Comparison of ENCODE assay signal across 1 cellular context in the genomic region with DNA sequence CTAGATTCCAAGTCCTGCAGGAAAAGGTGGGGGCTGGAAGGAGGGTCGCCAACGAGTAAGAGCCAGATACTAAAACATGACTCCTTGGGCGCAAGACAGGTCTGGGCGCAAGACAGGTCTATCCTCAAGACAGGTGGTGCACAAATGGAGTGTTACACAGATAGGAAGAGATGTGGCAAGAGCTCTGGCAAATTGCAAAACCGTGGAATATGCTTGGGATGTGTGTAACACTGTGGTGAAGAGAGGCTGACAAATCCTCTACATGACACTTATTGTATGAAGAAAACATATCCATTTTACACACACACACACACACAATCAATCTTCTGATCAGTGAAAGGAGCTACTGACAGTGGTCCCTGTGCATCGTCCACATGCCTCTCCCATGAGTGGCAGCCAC.
A peak's percentile ranks its signal among the peaks of the same experiment; 100 is the strongest.
TF ChIP-seq lines count a peak whose summit lies in the region.

No MANE protein-coding gene starts in this region.

TF ChIP-seq in HepG2, 621 proteins besides CTCF, POLR2A, EP300 and RAD21:
- TF ChIP-seq YY1 (IDR thresholded peaks at IDR 0.05; ENCODE audit: insufficient read depth, insufficient replicate concordance, low read depth, low read length) (no peak), SMAD3 (CRISPR knock-in tag; IDR thresholded peaks at IDR 0.05) (no peak), CEBPB (IDR thresholded peaks at IDR 0.05; ENCODE audit: borderline replicate concordance, low read depth, low read length) (peak; percentile 96), BORCS8-MEF2B (CRISPR knock-in tag; IDR thresholded peaks at IDR 0.05) (no peak), KDM6A (CRISPR knock-in tag; IDR thresholded peaks at IDR 0.05; ENCODE audit: low read depth) (no peak), MTF2 (CRISPR knock-in tag; IDR thresholded peaks at IDR 0.05; ENCODE audit: borderline replicate concordance) (no peak), ZNF678 (CRISPR knock-in tag; IDR thresholded peaks at IDR 0.05) (no peak), EED (CRISPR knock-in tag; IDR thresholded peaks at IDR 0.05) (no peak), CEBPG (CRISPR knock-in tag; IDR thresholded peaks at IDR 0.05) (peak; percentile 78), POLR2AphosphoS5 (IDR thresholded peaks at IDR 0.05; ENCODE audit: low read depth, low read length) (no peak), HIVEP1 (CRISPR knock-in tag; IDR thresholded peaks at IDR 0.05) (no peak), AFF4 (CRISPR knock-in tag; IDR thresholded peaks at IDR 0.05) (no peak), MTA1 (CRISPR knock-in tag; IDR thresholded peaks at IDR 0.05; ENCODE audit: borderline replicate concordance) (no peak), ZNF33A (CRISPR knock-in tag; IDR thresholded peaks at IDR 0.05; ENCODE audit: borderline replicate concordance) (no peak), ZNF775 (CRISPR knock-in tag; IDR thresholded peaks at IDR 0.05; ENCODE audit: borderline replicate concordance) (no peak), EEA1 (CRISPR knock-in tag; IDR thresholded peaks at IDR 0.05; ENCODE audit: borderline replicate concordance) (no peak), HIC2 (CRISPR knock-in tag; IDR thresholded peaks at IDR 0.05; ENCODE audit: low read depth) (no peak), TBX2 (CRISPR knock-in tag; IDR thresholded peaks at IDR 0.05; ENCODE audit: borderline replicate concordance) (0 out of 2 replicates have a peak, but pooled peaks have one; percentile 5), ZNF430 (CRISPR knock-in tag; IDR thresholded peaks at IDR 0.05) (no peak), TIGD3 (CRISPR knock-in tag; IDR thresholded peaks at IDR 0.05; ENCODE audit: borderline replicate concordance) (no peak), ZSCAN25 (CRISPR knock-in tag; IDR thresholded peaks at IDR 0.05) (no peak), HNRNPLL (IDR thresholded peaks at IDR 0.05; ENCODE audit: low read depth, low read length, poor library complexity, severe bottlenecking) (no peak), ZNF329 (CRISPR knock-in tag; IDR thresholded peaks at IDR 0.05; ENCODE audit: low read depth) (no peak), PLRG1 (conservative IDR thresholded peaks at IDR 0.05) (no peak), ZNF670 (CRISPR knock-in tag; IDR thresholded peaks at IDR 0.05; ENCODE audit: borderline replicate concordance) (no peak), TCF7L2 (IDR thresholded peaks at IDR 0.05; ENCODE audit: low read depth, low read length) (no peak)
- TF ChIP-seq, protein P1, sequence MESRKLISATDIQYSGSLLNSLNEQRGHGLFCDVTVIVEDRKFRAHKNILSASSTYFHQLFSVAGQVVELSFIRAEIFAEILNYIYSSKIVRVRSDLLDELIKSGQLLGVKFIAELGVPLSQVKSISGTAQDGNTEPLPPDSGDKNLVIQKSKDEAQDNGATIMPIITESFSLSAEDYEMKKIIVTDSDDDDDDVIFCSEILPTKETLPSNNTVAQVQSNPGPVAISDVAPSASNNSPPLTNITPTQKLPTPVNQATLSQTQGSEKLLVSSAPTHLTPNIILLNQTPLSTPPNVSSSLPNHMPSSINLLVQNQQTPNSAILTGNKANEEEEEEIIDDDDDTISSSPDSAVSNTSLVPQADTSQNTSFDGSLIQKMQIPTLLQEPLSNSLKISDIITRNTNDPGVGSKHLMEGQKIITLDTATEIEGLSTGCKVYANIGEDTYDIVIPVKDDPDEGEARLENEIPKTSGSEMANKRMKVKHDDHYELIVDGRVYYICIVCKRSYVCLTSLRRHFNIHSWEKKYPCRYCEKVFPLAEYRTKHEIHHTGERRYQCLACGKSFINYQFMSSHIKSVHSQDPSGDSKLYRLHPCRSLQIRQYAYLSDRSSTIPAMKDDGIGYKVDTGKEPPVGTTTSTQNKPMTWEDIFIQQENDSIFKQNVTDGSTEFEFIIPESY (CRISPR knock-in tag; IDR thresholded peaks at IDR 0.05) = peak; percentile 20; the same call in 1 of the 2 replicates
- TF ChIP-seq, protein P2, sequence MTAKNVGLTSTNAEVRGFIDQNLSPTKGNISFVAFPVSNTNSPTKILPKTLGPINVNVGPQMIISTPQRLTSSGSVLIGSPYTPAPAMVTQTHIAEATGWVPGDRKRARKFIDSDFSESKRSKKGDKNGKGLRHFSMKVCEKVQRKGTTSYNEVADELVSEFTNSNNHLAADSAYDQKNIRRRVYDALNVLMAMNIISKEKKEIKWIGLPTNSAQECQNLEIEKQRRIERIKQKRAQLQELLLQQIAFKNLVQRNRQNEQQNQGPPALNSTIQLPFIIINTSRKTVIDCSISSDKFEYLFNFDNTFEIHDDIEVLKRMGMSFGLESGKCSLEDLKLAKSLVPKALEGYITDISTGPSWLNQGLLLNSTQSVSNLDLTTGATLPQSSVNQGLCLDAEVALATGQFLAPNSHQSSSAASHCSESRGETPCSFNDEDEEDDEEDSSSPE (CRISPR knock-in tag; IDR thresholded peaks at IDR 0.05) = no peak
